In genomic region chr10:84256510-84257342, GRCh38 we compare ENCODE assay signal across 8 cellular contexts. TPM values are rescaled to one million over a fixed set of nuclear protein-coding genes. Genes with fewer than 3 reads are reported as not detected.
A peak's percentile ranks its signal among the peaks of the same experiment; 100 is the strongest.
DNase-seq lines count a peak whose midpoint lies in the region; ATAC-seq and TF ChIP-seq lines count a peak whose summit lies in the region.

No MANE protein-coding gene starts in this region.

- H3K9me3 ChIP-seq in AG04450 (ENCODE audit: control insufficient read depth, insufficient read depth, low read length), result no peaks in the 10 kb centered on the region; the same call in 1 of the 2 replicates
- no peaks in the 10 kb centered on the region for H3K9me3 ChIP-seq in RWPE2 (ENCODE audit: severe bottlenecking)

- no peak for DNase-seq in AG04450 (ENCODE audit: low read depth, low spot score)
- DNase-seq in RWPE2 (ENCODE audit: low spot score), result no peak
- DNase-seq in kidney tubule cell (ENCODE audit: low spot score), result peak; percentile 25
- DNase-seq in stimulated activated CD8-positive, alpha-beta memory T cell treated with anti-CD3 and anti-CD28 coated beads, Interleukin-15, amount 100 ng/mL, for 48 hours (ENCODE audit: low read depth in 2 of 2), result peak; percentile 35 to 40
- no peak for DNase-seq in NCI-H2081 (lab: John Stamatoyannopoulos, UW)
- DNase-seq in NCI-H2107 (lab: John Stamatoyannopoulos, UW), result no peak

- no peaks in the 10 kb centered on the region for H3K4me1 ChIP-seq in RWPE2 (ENCODE audit: insufficient read depth, poor library complexity, severe bottlenecking)

- no peak overlapping the region for H3K27ac Mint-ChIP-seq in brain

- no peaks in the 10 kb centered on the region for H3K36me3 ChIP-seq in RWPE2 (ENCODE audit: low read depth)

- H3K36me3 Mint-ChIP-seq in brain, result no peaks in the 10 kb centered on the region

- H3K4me3 Mint-ChIP-seq in brain, result no peak overlapping the region

- POLR2A ChIA-PET in AG04450 (lab: Yijun Ruan, JAX), result no interaction called here

- peaks cover 2% of the 10 kb centered on the region for H3K27me3 Mint-ChIP-seq in brain

- peaks cover 0 to 2% (median 0%) of the 10 kb centered on the region in 5 experiments for H3K9me3 Mint-ChIP-seq in brain

- peaks cover 4% of the 10 kb centered on the region for H3K27me3 ChIP-seq in AG04450 (ENCODE audit: control insufficient read depth, insufficient read depth, low read length)
- H3K27me3 ChIP-seq in RWPE2 (ENCODE audit: insufficient read depth, poor library complexity, severe bottlenecking), result no peaks in the 10 kb centered on the region

- peak; percentile 76 for TF ChIP-seq CTCF in AG04450 (IDR thresholded peaks at IDR 0.05; ENCODE audit: low read depth, low read length)
- peak; percentile 22 for TF ChIP-seq CTCF in RWPE2 (IDR thresholded peaks at IDR 0.05; ENCODE audit: poor library complexity, severe bottlenecking)
- peak; percentile 46 to 61 for TF ChIP-seq CTCF in brain (conservative IDR thresholded peaks at IDR 0.05)

- H3K27ac ChIP-seq in AG04450 (ENCODE audit: low read depth, low read length), result no peak overlapping the region
- no peak overlapping the region for H3K27ac ChIP-seq in RWPE2 (ENCODE audit: poor library complexity, severe bottlenecking)

- H3K4me3 ChIP-seq in AG04450 (ENCODE audit: low read depth, low read length) (no peak overlapping the region), RWPE2 (ENCODE audit: severe bottlenecking) (no peak overlapping the region)

- CTCF ChIA-PET in AG04450 (lab: Charles Lee), result interaction anchor here (0.6 to 4.5 kb wide), 26 partner anchors 10 to 295 kb away, joined by 3 to 47 read pairs (median 4); partner anchors contain the start of gene RGR

- H3K4me1 Mint-ChIP-seq in brain, result peaks cover 20% of the 10 kb centered on the region

- ATAC-seq in GM21360 (IDR thresholded peaks at IDR 0.05; ENCODE audit: unreplicated experiment) (peak; percentile 72), RWPE2 (ENCODE audit: low read depth) (peak; percentile 21; the same call in 1 of the 3 replicates)

RNA-seq across cellular contexts. Expression of gene RGR, which starts 11.9 kb away (rescaled TPM):
- polyA plus RNA-seq in AG04450 (2011; rRNA removed), result not detected in 2 replicates
- not detected in 2 replicates for polyA minus RNA-seq in AG04450 (2011; rRNA and poly(A)+ RNA removed)
- polyA plus RNA-seq in brain (ENCODE audit: insufficient read depth, low read depth, low replicate concordance), result 3.9 TPM

RNA-seq across cellular contexts. Expression of gene LRIT1, which starts 15.4 kb away (rescaled TPM):
- polyA plus RNA-seq in AG04450 (2011; rRNA removed) (not detected in 2 replicates), brain (ENCODE audit: insufficient read depth, low read depth, low replicate concordance) (not detected)
- polyA minus RNA-seq in AG04450 (2011; rRNA and poly(A)+ RNA removed), result not detected in 2 replicates

RNA-seq across cellular contexts. Expression of gene LRIT2, which starts 31.4 kb away (rescaled TPM):
- polyA plus RNA-seq in AG04450 (2011; rRNA removed) (not detected in 2 replicates), brain (ENCODE audit: insufficient read depth, low read depth, low replicate concordance) (not detected)
- polyA minus RNA-seq in AG04450 (2011; rRNA and poly(A)+ RNA removed), result not detected in 2 replicates

Comparison
In these comparisons a context has a peak if more than half of its experiments do, and no peak if none do; other contexts are left out.
1. DNase-seq: peak in kidney tubule cell (single experiment) and stimulated activated CD8-positive, alpha-beta memory T cell treated with anti-CD3 and anti-CD28 coated beads, Interleukin-15, amount 100 ng/mL, for 48 hours (2 of 2); none in AG04450 (single experiment), RWPE2 (single experiment), NCI-H2081 (0 of 2) and NCI-H2107 (single experiment).
2. CTCF ChIP-seq: peak in every context shown above with its lines; median percentile 76 in AG04450; 54 in brain; 22 in RWPE2.